10 cellular contexts compared by ENCODE assay signal in the genomic region with DNA sequence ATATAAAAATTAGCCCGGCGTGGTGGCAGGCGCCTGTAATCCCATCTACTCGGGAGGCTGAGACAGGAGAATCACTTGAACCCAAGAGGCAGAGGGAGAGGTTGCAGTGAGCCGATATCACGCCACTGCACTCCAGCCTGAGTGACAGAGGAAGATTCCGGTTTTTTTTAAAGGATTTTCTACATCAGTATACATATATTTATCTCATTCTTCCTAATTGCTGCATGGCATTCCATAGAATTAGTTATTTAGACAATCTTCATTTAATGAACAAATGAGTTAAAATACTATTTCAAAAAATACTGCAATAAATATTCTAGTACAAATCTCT. TPM values are rescaled to one million over a fixed set of nuclear protein-coding genes. Genes with fewer than 3 reads are reported as not detected.
DNase-seq lines count a peak whose midpoint lies in the region; ATAC-seq and TF ChIP-seq lines count a peak whose summit lies in the region.
"Had no signal": no experiment of that assay in that cellular context is flagged by ENCODE, and none has a peak within 500 bp of the region (broad histone marks: within the 10 kb centered on the region; RNA-seq: fewer than 3 reads in every experiment).

No MANE protein-coding gene starts in this region.

- no peak for TF ChIP-seq CTCF in CD8-positive, alpha-beta T cell (IDR thresholded peaks at IDR 0.05)
- TF ChIP-seq CTCF in HEK293 (tag by site-specific recombination; IDR thresholded peaks at IDR 0.05): no peak
- TF ChIP-seq CTCF in neural crest cell (conservative IDR thresholded peaks at IDR 0.05): no peak

- intact Hi-C loops in CD8-positive, alpha-beta T cell (cut with DNase I, micrococcal nuclease): no loop called here

- peaks cover 64% of the 10 kb centered on the region for H3K4me1 Mint-ChIP-seq in CD8-positive, alpha-beta T cell (ENCODE audit: low read depth)
- H3K4me1 Mint-ChIP-seq in activated naive CD8-positive, alpha-beta T cell treated with anti-CD3 and anti-CD28 coated beads, Interleukin-2, amount 10 ng/mL, durations not matched to agents 7 days and 5 days: peaks cover 41% of the 10 kb centered on the region
- H3K4me1 Mint-ChIP-seq in neural crest cell: peaks cover 49% of the 10 kb centered on the region

- peaks cover 31% of the 10 kb centered on the region for H3K36me3 Mint-ChIP-seq in CD8-positive, alpha-beta T cell
- H3K36me3 Mint-ChIP-seq in activated naive CD8-positive, alpha-beta T cell treated with anti-CD3 and anti-CD28 coated beads, Interleukin-2, amount 10 ng/mL, durations not matched to agents 7 days and 5 days: peaks cover 11% of the 10 kb centered on the region
- H3K36me3 Mint-ChIP-seq in neural crest cell (ENCODE audit: low read depth): peaks cover 11% of the 10 kb centered on the region

- H3K4me3 Mint-ChIP-seq in CD8-positive, alpha-beta T cell: peak overlapping the region; percentile 23
- H3K4me3 Mint-ChIP-seq in activated naive CD8-positive, alpha-beta T cell treated with anti-CD3 and anti-CD28 coated beads, Interleukin-2, amount 10 ng/mL, durations not matched to agents 7 days and 5 days: peak overlapping the region; percentile 51
- peak overlapping the region; percentile 98 for H3K4me3 Mint-ChIP-seq in neural crest cell

- CTCF ChIA-PET in CD8-positive, alpha-beta T cell (lab: Charles Lee): no interaction called here
- CTCF ChIA-PET in HEK293 (lab: Yijun Ruan, JAX): interaction anchor here (0.7 to 1.0 kb wide), 3 partner anchors 34 to 106 kb away, joined by 3 to 5 read pairs (median 4); no protein-coding TSS in a partner anchor

- no peaks in the 10 kb centered on the region for H3K9me3 ChIP-seq in CD8-positive, alpha-beta T cell (ENCODE audit: low read length)
- no peaks in the 10 kb centered on the region for H3K9me3 ChIP-seq in HEK293 (ENCODE audit: control insufficient read depth, insufficient read depth, low read depth, low read length)
- H3K9me3 ChIP-seq: Peyer's patch had no signal

- no peak for ATAC-seq in CD8-positive, alpha-beta T cell
- ATAC-seq in activated naive CD8-positive, alpha-beta T cell treated with anti-CD3 and anti-CD28 coated beads, Interleukin-2, amount 10 ng/mL, durations not matched to agents 7 days and 5 days (ENCODE audit: low read depth): no peak
- ATAC-seq in HG02852 (IDR thresholded peaks at IDR 0.05; ENCODE audit: unreplicated experiment): no peak

- no peak overlapping the region for H3K4me3 ChIP-seq in CD8-positive, alpha-beta T cell (ENCODE audit: low read depth, low read length)
- H3K4me3 ChIP-seq in HEK293 (ENCODE audit: low read depth, low read length): no peak overlapping the region

- no peaks in the 10 kb centered on the region for H3K9me3 Mint-ChIP-seq in CD8-positive, alpha-beta T cell
- H3K9me3 Mint-ChIP-seq in activated naive CD8-positive, alpha-beta T cell treated with anti-CD3 and anti-CD28 coated beads, Interleukin-2, amount 10 ng/mL, durations not matched to agents 7 days and 5 days: no peaks in the 10 kb centered on the region
- H3K9me3 Mint-ChIP-seq in neural crest cell: peaks cover 2% of the 10 kb centered on the region

- H3K36me3 ChIP-seq in CD8-positive, alpha-beta T cell (ENCODE audit: insufficient read depth, low read length): no peaks in the 10 kb centered on the region
- peaks cover 0 to 7% of the 10 kb centered on the region in 2 experiments; a peak in 2 of 3 replicates for H3K36me3 ChIP-seq in HEK293 (ENCODE audit: control insufficient read depth in 2 of 2, insufficient read depth in 1 of 2, low read length in 2 of 2)
- H3K36me3 ChIP-seq: Peyer's patch had no signal

- no peaks in the 10 kb centered on the region for H3K27me3 ChIP-seq in CD8-positive, alpha-beta T cell (ENCODE audit: insufficient read depth, low read length)
- H3K27me3 ChIP-seq: Peyer's patch had no signal

- H3K27ac Mint-ChIP-seq in CD8-positive, alpha-beta T cell: no peak overlapping the region
- H3K27ac Mint-ChIP-seq in activated naive CD8-positive, alpha-beta T cell treated with anti-CD3 and anti-CD28 coated beads, Interleukin-2, amount 10 ng/mL, durations not matched to agents 7 days and 5 days: no peak overlapping the region
- H3K27ac Mint-ChIP-seq in neural crest cell (ENCODE audit: unreplicated experiment): no peak overlapping the region

- no peak overlapping the region for H3K27ac ChIP-seq in CD8-positive, alpha-beta T cell (ENCODE audit: low read depth, low read length)
- H3K27ac ChIP-seq in HEK293 (ENCODE audit: extremely low read depth, low read depth, low read length): peak overlapping the region; percentile 20; the same call in 1 of the 2 replicates

- POLR2A ChIA-PET in CD8-positive, alpha-beta T cell (lab: Charles Lee): interaction anchor here (0.6 to 1.4 kb wide), 2 partner anchors 10 to 224 kb away, joined by 3 to 5 read pairs; no protein-coding TSS in a partner anchor
- POLR2A ChIA-PET in HEK293 (lab: Yijun Ruan, JAX): interaction anchor here (1.4 kb wide), 2 partner anchors 11 to 27 kb away, joined by 4 to 9 read pairs; a partner anchor contains a TSS
- POLR2A ChIA-PET in activated naive CD8-positive, alpha-beta T cell treated with anti-CD3 and anti-CD28 coated beads, Interleukin-2, amount 10 ng/mL, durations not matched to agents 7 days and 5 days (lab: Charles Lee): interaction anchor here (0.6 to 2.9 kb wide), 6 partner anchors 9 to 309 kb away, joined by 3 to 9 read pairs (median 4); a partner anchor contains a TSS

- no peaks in the 10 kb centered on the region for H3K27me3 Mint-ChIP-seq in CD8-positive, alpha-beta T cell (ENCODE audit: low read depth)
- no peaks in the 10 kb centered on the region for H3K27me3 Mint-ChIP-seq in activated naive CD8-positive, alpha-beta T cell treated with anti-CD3 and anti-CD28 coated beads, Interleukin-2, amount 10 ng/mL, durations not matched to agents 7 days and 5 days
- H3K27me3 Mint-ChIP-seq in neural crest cell (ENCODE audit: low read depth): no peaks in the 10 kb centered on the region

- DNase-seq in CD8-positive, alpha-beta T cell: no peak
- no peak for DNase-seq in activated naive CD8-positive, alpha-beta T cell treated with anti-CD3 and anti-CD28 coated beads, Interleukin-2, amount 10 ng/mL, durations not matched to agents 7 days and 5 days
- no peak for DNase-seq in neural crest cell (ENCODE audit: low read depth, low spot score)
- no peak for DNase-seq in 8988T
- DNase-seq in NCI-H2171 (lab: John Stamatoyannopoulos, UW): no peak
- DNase-seq: NCI-H1092, NCI-H226, Peyer's patch had no signal

- H3K4me1 ChIP-seq in CD8-positive, alpha-beta T cell (ENCODE audit: insufficient read depth, low read length): peaks cover 38% of the 10 kb centered on the region
- H3K4me1 ChIP-seq in HEK293 (ENCODE audit: control insufficient read depth, insufficient read depth, low read length): peaks cover 6% of the 10 kb centered on the region

TF ChIP-seq in HEK293, 187 proteins besides CTCF, POLR2A, EP300 and RAD21 (continues in another document):
- TF ChIP-seq ZNF169 (tag by site-specific recombination; IDR thresholded peaks at IDR 0.05) (no peak), ZNF202 (tag by site-specific recombination; IDR thresholded peaks at IDR 0.05; ENCODE audit: borderline replicate concordance) (no peak), ZNF843 (tag by site-specific recombination; IDR thresholded peaks at IDR 0.05) (no peak), ZNF366 (tag by site-specific recombination; conservative IDR thresholded peaks at IDR 0.05) (no peak), HOXD13 (CRISPR knock-in tag; IDR thresholded peaks at IDR 0.05; ENCODE audit: borderline replicate concordance) (no peak), ZSCAN16 (tag by site-specific recombination; IDR thresholded peaks at IDR 0.05) (no peak), ZNF664 (tag by site-specific recombination; IDR thresholded peaks at IDR 0.05) (no peak), ZNF248 (tag by site-specific recombination; IDR thresholded peaks at IDR 0.05) (no peak), BCL11B (tag by site-specific recombination; IDR thresholded peaks at IDR 0.05; ENCODE audit: low read depth) (no peak), ZNF184 (tag by site-specific recombination; IDR thresholded peaks at IDR 0.05) (no peak), KLF9 (tag by site-specific recombination; IDR thresholded peaks at IDR 0.05; ENCODE audit: low read depth) (no peak)

RNA-seq across cellular contexts. Expression of a gene that starts 2.0 kb away (rescaled TPM):
- 10 to 100 TPM; 52.2 to 56.2 TPM for total RNA-seq in CD8-positive, alpha-beta T cell
- total RNA-seq in activated naive CD8-positive, alpha-beta T cell treated with anti-CD3 and anti-CD28 coated beads, Interleukin-2, amount 10 ng/mL, durations not matched to agents 7 days and 5 days: 10 to 100 TPM; 66.4 to 70.8 TPM
- 109 and 114 TPM in 2 replicates for total RNA-seq in neural crest cell

RNA-seq across cellular contexts. Expression of a gene that starts 15.6 kb away (rescaled TPM):
- total RNA-seq in CD8-positive, alpha-beta T cell: 10 to 100 TPM; 39.7 to 39.9 TPM
- 10 to 100 TPM; 38.3 to 39.2 TPM for total RNA-seq in activated naive CD8-positive, alpha-beta T cell treated with anti-CD3 and anti-CD28 coated beads, Interleukin-2, amount 10 ng/mL, durations not matched to agents 7 days and 5 days
- 72.5 TPM in 2 replicates for total RNA-seq in neural crest cell

RNA-seq across cellular contexts. Expression of a gene that starts 15.9 kb away (rescaled TPM):
- total RNA-seq in CD8-positive, alpha-beta T cell: 10 to 100 TPM; 64.8 to 66.5 TPM
- total RNA-seq in activated naive CD8-positive, alpha-beta T cell treated with anti-CD3 and anti-CD28 coated beads, Interleukin-2, amount 10 ng/mL, durations not matched to agents 7 days and 5 days: 100 to 1,000 TPM; 113 to 116 TPM
- 104 and 109 TPM in 2 replicates for total RNA-seq in neural crest cell

RNA-seq across cellular contexts. Expression of a gene that starts 26.0 kb away (rescaled TPM):
- total RNA-seq in CD8-positive, alpha-beta T cell: 10 to 100 TPM; 19.0 to 21.6 TPM
- total RNA-seq in activated naive CD8-positive, alpha-beta T cell treated with anti-CD3 and anti-CD28 coated beads, Interleukin-2, amount 10 ng/mL, durations not matched to agents 7 days and 5 days: 10 to 100 TPM; 16.4 to 18.6 TPM
- total RNA-seq in neural crest cell: 26.5 and 27.9 TPM in 2 replicates

RNA-seq across cellular contexts. Expression of a gene that starts 31.7 kb away (rescaled TPM):
- total RNA-seq in CD8-positive, alpha-beta T cell: 10 to 100 TPM; 23.6 to 26.0 TPM
- total RNA-seq in activated naive CD8-positive, alpha-beta T cell treated with anti-CD3 and anti-CD28 coated beads, Interleukin-2, amount 10 ng/mL, durations not matched to agents 7 days and 5 days: 100 to 1,000 TPM in 1 of 2 experiments, 10 to 100 TPM in 1; 93.4 to 100 TPM
- 84.5 and 90.7 TPM in 2 replicates for total RNA-seq in neural crest cell

Comparison
In these comparisons a context has a peak if more than half of its experiments do, and no peak if none do; other contexts are left out.
1. H3K4me3 Mint-ChIP-seq: peak in every context shown above with its lines; median percentile 98 in neural crest cell; 51 in activated naive CD8-positive, alpha-beta T cell treated with anti-CD3 and anti-CD28 coated beads, Interleukin-2, amount 10 ng/mL, durations not matched to agents 7 days and 5 days; 23 in CD8-positive, alpha-beta T cell.